ENCODE assay signal across 1 cellular context in the genomic region with DNA sequence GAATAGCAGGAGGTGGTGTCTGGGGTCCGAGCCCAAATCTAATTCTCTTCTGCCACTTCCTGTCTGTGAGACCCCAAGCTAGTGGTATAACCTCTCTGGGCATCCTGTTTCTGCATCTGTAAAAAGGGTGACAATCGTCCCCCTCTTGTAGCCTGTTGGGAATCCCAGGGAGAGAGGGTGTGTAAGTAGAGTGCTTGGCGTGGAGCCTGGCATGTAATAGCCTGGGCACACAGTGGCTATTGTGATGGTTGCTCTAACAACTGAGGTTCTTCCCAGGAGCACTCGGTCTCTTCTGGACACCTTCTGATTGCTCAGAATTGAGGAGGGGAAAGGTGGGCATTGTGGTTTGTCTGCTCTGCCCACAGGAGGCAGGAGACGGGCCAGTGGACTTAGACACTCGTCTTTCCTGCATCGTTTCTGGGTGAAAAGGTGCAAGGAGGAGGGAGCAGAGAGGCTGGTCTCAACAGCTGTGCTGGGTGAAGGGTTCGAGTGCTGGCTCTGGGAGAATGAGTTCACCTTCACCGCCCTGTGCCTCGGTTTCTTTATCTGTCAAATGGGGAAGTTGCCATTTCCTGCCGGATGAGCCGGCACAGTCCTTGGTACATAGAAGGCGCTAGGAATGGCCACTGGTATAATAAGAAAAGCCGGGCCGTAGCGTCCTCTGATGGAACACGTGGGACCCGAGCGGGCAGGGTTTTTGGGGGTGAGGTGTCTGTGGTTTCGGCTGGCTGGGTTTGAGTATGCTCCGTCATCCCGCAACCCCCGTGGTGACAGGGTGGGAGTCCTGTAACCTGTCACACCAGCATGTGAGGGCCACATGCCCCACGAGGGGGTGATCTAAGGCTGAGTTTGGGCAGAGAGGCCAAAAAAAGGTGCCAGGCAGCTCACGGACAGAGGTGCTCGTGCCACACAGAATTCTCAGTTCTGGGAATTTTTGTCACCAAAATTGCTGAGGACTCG.
TF ChIP-seq lines count a peak whose summit lies in the region.

No MANE protein-coding gene starts in this region.

TF ChIP-seq in GM23338, 12 proteins besides CTCF, POLR2A, EP300 and RAD21:
- TF ChIP-seq, protein P1, sequence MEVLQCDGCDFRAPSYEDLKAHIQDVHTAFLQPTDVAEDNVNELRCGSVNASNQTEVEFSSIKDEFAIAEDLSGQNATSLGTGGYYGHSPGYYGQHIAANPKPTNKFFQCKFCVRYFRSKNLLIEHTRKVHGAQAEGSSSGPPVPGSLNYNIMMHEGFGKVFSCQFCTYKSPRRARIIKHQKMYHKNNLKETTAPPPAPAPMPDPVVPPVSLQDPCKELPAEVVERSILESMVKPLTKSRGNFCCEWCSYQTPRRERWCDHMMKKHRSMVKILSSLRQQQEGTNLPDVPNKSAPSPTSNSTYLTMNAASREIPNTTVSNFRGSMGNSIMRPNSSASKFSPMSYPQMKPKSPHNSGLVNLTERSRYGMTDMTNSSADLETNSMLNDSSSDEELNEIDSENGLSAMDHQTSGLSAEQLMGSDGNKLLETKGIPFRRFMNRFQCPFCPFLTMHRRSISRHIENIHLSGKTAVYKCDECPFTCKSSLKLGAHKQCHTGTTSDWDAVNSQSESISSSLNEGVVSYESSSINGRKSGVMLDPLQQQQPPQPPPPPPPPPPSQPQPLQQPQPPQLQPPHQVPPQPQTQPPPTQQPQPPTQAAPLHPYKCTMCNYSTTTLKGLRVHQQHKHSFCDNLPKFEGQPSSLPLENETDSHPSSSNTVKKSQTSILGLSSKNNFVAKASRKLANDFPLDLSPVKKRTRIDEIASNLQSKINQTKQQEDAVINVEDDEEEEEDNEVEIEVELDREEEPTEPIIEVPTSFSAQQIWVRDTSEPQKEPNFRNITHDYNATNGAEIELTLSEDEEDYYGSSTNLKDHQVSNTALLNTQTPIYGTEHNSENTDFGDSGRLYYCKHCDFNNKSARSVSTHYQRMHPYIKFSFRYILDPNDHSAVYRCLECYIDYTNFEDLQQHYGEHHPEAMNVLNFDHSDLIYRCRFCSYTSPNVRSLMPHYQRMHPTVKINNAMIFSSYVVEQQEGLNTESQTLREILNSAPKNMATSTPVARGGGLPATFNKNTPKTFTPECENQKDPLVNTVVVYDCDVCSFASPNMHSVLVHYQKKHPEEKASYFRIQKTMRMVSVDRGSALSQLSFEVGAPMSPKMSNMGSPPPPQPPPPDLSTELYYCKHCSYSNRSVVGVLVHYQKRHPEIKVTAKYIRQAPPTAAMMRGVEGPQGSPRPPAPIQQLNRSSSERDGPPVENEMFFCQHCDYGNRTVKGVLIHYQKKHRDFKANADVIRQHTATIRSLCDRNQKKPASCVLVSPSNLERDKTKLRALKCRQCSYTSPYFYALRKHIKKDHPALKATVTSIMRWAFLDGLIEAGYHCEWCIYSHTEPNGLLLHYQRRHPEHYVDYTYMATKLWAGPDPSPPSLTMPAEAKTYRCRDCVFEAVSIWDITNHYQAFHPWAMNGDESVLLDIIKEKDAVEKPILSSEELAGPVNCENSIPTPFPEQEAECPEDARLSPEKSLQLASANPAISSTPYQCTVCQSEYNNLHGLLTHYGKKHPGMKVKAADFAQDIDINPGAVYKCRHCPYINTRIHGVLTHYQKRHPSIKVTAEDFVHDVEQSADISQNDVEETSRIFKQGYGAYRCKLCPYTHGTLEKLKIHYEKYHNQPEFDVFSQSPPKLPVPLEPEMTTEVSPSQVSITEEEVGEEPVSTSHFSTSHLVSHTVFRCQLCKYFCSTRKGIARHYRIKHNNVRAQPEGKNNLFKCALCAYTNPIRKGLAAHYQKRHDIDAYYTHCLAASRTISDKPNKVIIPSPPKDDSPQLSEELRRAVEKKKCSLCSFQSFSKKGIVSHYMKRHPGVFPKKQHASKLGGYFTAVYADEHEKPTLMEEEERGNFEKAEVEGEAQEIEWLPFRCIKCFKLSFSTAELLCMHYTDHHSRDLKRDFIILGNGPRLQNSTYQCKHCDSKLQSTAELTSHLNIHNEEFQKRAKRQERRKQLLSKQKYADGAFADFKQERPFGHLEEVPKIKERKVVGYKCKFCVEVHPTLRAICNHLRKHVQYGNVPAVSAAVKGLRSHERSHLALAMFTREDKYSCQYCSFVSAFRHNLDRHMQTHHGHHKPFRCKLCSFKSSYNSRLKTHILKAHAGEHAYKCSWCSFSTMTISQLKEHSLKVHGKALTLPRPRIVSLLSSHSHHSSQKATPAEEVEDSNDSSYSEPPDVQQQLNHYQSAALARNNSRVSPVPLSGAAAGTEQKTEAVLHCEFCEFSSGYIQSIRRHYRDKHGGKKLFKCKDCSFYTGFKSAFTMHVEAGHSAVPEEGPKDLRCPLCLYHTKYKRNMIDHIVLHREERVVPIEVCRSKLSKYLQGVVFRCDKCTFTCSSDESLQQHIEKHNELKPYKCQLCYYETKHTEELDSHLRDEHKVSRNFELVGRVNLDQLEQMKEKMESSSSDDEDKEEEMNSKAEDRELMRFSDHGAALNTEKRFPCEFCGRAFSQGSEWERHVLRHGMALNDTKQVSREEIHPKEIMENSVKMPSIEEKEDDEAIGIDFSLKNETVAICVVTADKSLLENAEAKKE (CRISPR knock-in tag; IDR thresholded peaks at IDR 0.05): no peak
- TF ChIP-seq ZNF114 (CRISPR knock-in tag; IDR thresholded peaks at IDR 0.05) (no peak), JUNB (IDR thresholded peaks at IDR 0.05; ENCODE audit: unreplicated experiment) (no peak), EZH2phosphoT487 (IDR thresholded peaks at IDR 0.05; ENCODE audit: unreplicated experiment) (no peak), STAT1 (IDR thresholded peaks at IDR 0.05; ENCODE audit: unreplicated experiment) (no peak), EZH2 (IDR thresholded peaks at IDR 0.05; ENCODE audit: low read depth, unreplicated experiment) (no peak), NANOG (IDR thresholded peaks at IDR 0.05; ENCODE audit: borderline replicate concordance) (no peak)
- TF ChIP-seq, protein P2, sequence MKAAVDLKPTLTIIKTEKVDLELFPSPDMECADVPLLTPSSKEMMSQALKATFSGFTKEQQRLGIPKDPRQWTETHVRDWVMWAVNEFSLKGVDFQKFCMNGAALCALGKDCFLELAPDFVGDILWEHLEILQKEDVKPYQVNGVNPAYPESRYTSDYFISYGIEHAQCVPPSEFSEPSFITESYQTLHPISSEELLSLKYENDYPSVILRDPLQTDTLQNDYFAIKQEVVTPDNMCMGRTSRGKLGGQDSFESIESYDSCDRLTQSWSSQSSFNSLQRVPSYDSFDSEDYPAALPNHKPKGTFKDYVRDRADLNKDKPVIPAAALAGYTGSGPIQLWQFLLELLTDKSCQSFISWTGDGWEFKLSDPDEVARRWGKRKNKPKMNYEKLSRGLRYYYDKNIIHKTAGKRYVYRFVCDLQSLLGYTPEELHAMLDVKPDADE (IDR thresholded peaks at IDR 0.05): no peak
- TF ChIP-seq, protein P3, sequence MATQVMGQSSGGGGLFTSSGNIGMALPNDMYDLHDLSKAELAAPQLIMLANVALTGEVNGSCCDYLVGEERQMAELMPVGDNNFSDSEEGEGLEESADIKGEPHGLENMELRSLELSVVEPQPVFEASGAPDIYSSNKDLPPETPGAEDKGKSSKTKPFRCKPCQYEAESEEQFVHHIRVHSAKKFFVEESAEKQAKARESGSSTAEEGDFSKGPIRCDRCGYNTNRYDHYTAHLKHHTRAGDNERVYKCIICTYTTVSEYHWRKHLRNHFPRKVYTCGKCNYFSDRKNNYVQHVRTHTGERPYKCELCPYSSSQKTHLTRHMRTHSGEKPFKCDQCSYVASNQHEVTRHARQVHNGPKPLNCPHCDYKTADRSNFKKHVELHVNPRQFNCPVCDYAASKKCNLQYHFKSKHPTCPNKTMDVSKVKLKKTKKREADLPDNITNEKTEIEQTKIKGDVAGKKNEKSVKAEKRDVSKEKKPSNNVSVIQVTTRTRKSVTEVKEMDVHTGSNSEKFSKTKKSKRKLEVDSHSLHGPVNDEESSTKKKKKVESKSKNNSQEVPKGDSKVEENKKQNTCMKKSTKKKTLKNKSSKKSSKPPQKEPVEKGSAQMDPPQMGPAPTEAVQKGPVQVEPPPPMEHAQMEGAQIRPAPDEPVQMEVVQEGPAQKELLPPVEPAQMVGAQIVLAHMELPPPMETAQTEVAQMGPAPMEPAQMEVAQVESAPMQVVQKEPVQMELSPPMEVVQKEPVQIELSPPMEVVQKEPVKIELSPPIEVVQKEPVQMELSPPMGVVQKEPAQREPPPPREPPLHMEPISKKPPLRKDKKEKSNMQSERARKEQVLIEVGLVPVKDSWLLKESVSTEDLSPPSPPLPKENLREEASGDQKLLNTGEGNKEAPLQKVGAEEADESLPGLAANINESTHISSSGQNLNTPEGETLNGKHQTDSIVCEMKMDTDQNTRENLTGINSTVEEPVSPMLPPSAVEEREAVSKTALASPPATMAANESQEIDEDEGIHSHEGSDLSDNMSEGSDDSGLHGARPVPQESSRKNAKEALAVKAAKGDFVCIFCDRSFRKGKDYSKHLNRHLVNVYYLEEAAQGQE (IDR thresholded peaks at IDR 0.05; ENCODE audit: unreplicated experiment): no peak
